Comparison of ENCODE assay signal across 23 cellular contexts in the genomic region with DNA sequence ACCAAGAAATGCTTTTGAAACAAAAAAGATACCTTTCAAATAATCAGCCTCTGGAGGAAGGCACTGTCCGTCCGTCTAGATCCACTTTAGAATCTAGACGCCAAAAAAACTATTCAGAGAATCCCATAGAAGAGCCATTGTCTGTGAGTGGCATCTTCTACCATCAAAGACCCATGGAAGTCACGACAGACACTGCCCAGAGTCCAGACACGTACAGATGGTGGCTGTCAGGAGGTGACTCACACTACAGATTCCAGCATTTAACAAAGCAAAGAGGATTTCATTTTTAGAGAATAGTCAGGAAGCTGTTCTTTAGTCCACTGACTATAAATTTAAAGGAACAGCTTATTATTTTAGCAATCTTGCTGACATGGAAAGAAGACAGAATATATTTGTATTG. TPM values are rescaled to one million over a fixed set of nuclear protein-coding genes. Genes with fewer than 3 reads are reported as not detected.
DNase-seq lines count a peak whose midpoint lies in the region; TF ChIP-seq lines count a peak whose summit lies in the region.
"Had no signal": no experiment of that assay in that cellular context is flagged by ENCODE, and none has a peak within 500 bp of the region (broad histone marks: within the 10 kb centered on the region; RNA-seq: fewer than 3 reads in every experiment).

No MANE protein-coding gene starts in this region.

- H3K18ac ChIP-seq in trophoblast cell (ENCODE audit: low read length), result no peak overlapping the region

- H2BK120ac ChIP-seq in trophoblast cell (ENCODE audit: insufficient read depth, low read length, poor library complexity), result no peak overlapping the region

- H2BK5ac ChIP-seq in trophoblast cell (ENCODE audit: low read depth, low read length, poor library complexity), result no peak overlapping the region

- no peak overlapping the region for H4K8ac ChIP-seq in trophoblast cell (ENCODE audit: low read depth, low read length)

- H2AFZ ChIP-seq in trophoblast cell (ENCODE audit: insufficient read depth, low read length, poor library complexity), result no peak overlapping the region

- no peaks in the 10 kb centered on the region for H3K79me1 ChIP-seq in trophoblast cell (ENCODE audit: low read length)

- intact Hi-C loops in colonic mucosa (cut with DNase I), result no loop called here

- H3K9me3 ChIP-seq in trophoblast cell (ENCODE audit: insufficient read depth, low read depth, low read length) (no peaks in the 10 kb centered on the region), colonic mucosa (no peaks in the 10 kb centered on the region)
- H3K9me3 ChIP-seq: BE2C, Peyer's patch, vagina had no signal

- H3K27me3 ChIP-seq in trophoblast cell (ENCODE audit: insufficient read depth, low read length) (no peaks in the 10 kb centered on the region), colonic mucosa (no peaks in the 10 kb centered on the region)
- H3K27me3 ChIP-seq: BE2C, Peyer's patch, vagina had no signal

- peak overlapping the region; percentile 30 for H3K4me2 ChIP-seq in trophoblast cell (ENCODE audit: low read length)

- WGBS in trophoblast cell (ENCODE audit: extremely low coverage, insufficient coverage, insufficient read length), result no CpG with 5 or more reads among the region's 5 CpGs

- no peak overlapping the region for H3K23ac ChIP-seq in trophoblast cell (ENCODE audit: low read length)

- no peak overlapping the region for H2BK12ac ChIP-seq in trophoblast cell (ENCODE audit: low read length)

- H4K91ac ChIP-seq in trophoblast cell (ENCODE audit: low read depth, low read length), result no peak overlapping the region

- in situ Hi-C loops in G401 (cut with HindIII; ENCODE audit: low sequenced_read_pairs), result no loop called here
- in situ Hi-C loops in SK-MEL-5 (cut with HindIII; ENCODE audit: low pct_unique_long_range_greater_than_20kb, low sequenced_read_pairs), result no loop called here

- H3K14ac ChIP-seq in trophoblast cell (ENCODE audit: low read length), result no peak overlapping the region

- TF ChIP-seq CTCF in fibroblast of pulmonary artery (IDR thresholded peaks at IDR 0.05; ENCODE audit: low read length, missing control alignments), result no peak
- TF ChIP-seq CTCF in colonic mucosa (IDR thresholded peaks at IDR 0.05), result no peak

- H3K4me3 ChIP-seq in fibroblast of pulmonary artery (replicated peaks; ENCODE audit: low read depth, low read length) (no peak overlapping the region), trophoblast cell (ENCODE audit: low read depth, low read length) (no peak overlapping the region), colonic mucosa (no peak overlapping the region)
- H3K4me3 ChIP-seq: Peyer's patch, vagina had no signal

- H3K9ac ChIP-seq in trophoblast cell (ENCODE audit: low read length) (no peak overlapping the region), colonic mucosa (ENCODE audit: low read depth in 2 of 2, low read length in 2 of 2) (no peak overlapping the region)

- DNase-seq in G401 (ENCODE audit: low spot score), result peak; percentile 38
- peak; percentile 78 for DNase-seq in SK-MEL-5 (ENCODE audit: low read depth, low spot score)
- peak; percentile 37 for DNase-seq in fibroblast of pulmonary artery (ENCODE audit: low read depth)
- DNase-seq in trophoblast cell, result peak; percentile 29 to 58
- no peak for DNase-seq in cortex of kidney (lab: John Stamatoyannopoulos, UW)
- DNase-seq in colonic mucosa, result no peak
- no peak for DNase-seq in activated CD4-positive, CD25-positive, alpha-beta regulatory T cell (lab: John Stamatoyannopoulos, UW)
- DNase-seq: activated CD4-positive, alpha-beta T cell treated with anti-CD3 and anti-CD28 coated beads, Interleukin-2, amount 50 U/mL, for 48 hours; activated naive CD4-positive, alpha-beta T cell treated with Interleukin-2 at 50 U/mL for 16 hours; activated T-cell treated with anti-CD3 and anti-CD28 coated beads for 4 hours; aorta; BE2C; GF-D8; left ventricle myocardium superior; natural killer cell; NCI-H1417; NCI-H2171; NCI-H774; Peyer's patch; small intestine; stimulated activated CD4-positive, alpha-beta T cell treated with anti-CD3 and anti-CD28 coated beads, Interleukin-4, amount 100 ng/mL, for 24 hours had no signal

- H2AK5ac ChIP-seq in trophoblast cell (ENCODE audit: low read length), result no peak overlapping the region

- H3K4me1 ChIP-seq in trophoblast cell (ENCODE audit: control insufficient read depth in 1 of 2, insufficient read depth in 2 of 2, low read length in 2 of 2) (no peaks in the 10 kb centered on the region), colonic mucosa (no peaks in the 10 kb centered on the region)
- H3K4me1 ChIP-seq: BE2C, Peyer's patch, vagina had no signal

- H3K27ac ChIP-seq in trophoblast cell (ENCODE audit: low read depth, low read length), result peak overlapping the region; percentile 87
- no peak overlapping the region for H3K27ac ChIP-seq in colonic mucosa
- H3K27ac ChIP-seq: Peyer's patch, vagina had no signal

- H3K36me3 ChIP-seq in trophoblast cell (ENCODE audit: control insufficient read depth in 1 of 2, insufficient read depth in 2 of 2, low read length in 2 of 2), result no peaks in the 10 kb centered on the region
- H3K36me3 ChIP-seq in colonic mucosa, result no peaks in the 10 kb centered on the region
- H3K36me3 ChIP-seq: BE2C, vagina had no signal

- H4K12ac ChIP-seq in trophoblast cell (ENCODE audit: low read depth, low read length), result no peak overlapping the region

- H3K79me2 ChIP-seq in trophoblast cell (ENCODE audit: control insufficient read depth, insufficient read depth, low read length, poor library complexity), result no peaks in the 10 kb centered on the region

- no peak overlapping the region for H3K4ac ChIP-seq in trophoblast cell (ENCODE audit: low read depth, low read length)

RNA-seq across cellular contexts. Expression of gene C1QL3, which starts 11.7 kb away (rescaled TPM):
- not detected in 2 replicates for total RNA-seq in G401 (2014; rRNA removed; shearing (Covaris generic))
- not detected in 2 replicates for total RNA-seq in SK-MEL-5 (2014; rRNA removed; shearing (Covaris generic))
- polyA plus RNA-seq in SK-MEL-5 (2015; cell fraction: cytosol; rRNA removed), result 0.14 TPM in 1 of 2 replicates, not detected in the other
- polyA plus RNA-seq in SK-MEL-5 (2015; cell fraction: nucleus; rRNA removed), result not detected in 2 replicates
- polyA plus RNA-seq in trophoblast cell (2013), result 0.61 and 0.75 TPM in 2 replicates
- total RNA-seq in colonic mucosa, result not detected
- total RNA-seq: aorta, HT-29, left ventricle myocardium superior, Peyer's patch, vagina had no signal

Comparison
In these comparisons a context has a peak if more than half of its experiments do, and no peak if none do; other contexts are left out.
1. DNase-seq: peak in G401 (single experiment), SK-MEL-5 (single experiment), fibroblast of pulmonary artery (single experiment) and trophoblast cell (2 of 2); none in cortex of kidney (single experiment), colonic mucosa (single experiment) and activated CD4-positive, CD25-positive, alpha-beta regulatory T cell (0 of 4).